1 cellular context compared by ENCODE assay signal in the genomic region with DNA sequence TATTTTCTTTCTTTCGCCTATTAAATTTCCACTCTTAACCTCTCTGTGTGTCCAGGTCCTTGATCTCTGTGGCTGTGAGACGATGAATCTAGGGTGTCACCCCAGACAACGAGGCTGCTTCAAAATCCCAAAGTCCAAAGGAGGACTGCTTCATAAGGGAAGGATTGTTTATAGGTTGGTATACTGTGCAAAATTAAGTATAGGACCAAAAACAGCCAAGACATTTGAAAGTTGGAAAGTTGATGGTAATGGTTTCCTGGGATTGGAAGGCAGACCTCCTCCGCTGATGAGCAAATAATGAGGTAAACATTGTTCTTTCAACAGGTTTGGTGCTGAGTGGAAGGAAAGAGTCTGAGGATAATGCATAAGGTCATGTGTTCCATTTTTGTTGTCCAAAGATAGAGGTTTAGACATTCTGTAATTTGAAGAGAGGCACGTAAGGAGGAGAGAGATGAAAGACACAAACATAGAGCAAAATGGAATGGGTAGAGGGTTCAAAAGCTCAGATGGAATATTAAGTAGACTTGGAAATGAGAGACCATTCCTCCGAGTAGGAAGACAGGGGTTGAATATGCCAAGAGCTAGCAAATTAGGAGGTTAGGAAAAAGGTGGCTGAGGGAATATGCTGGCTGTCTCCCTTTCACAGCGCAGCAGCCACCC.
TF ChIP-seq lines count a peak whose summit lies in the region.

No MANE protein-coding gene starts in this region.

TF ChIP-seq in HepG2, 621 proteins besides CTCF, POLR2A, EP300 and RAD21 (continues in another document):
- TF ChIP-seq PAX8 (CRISPR knock-in tag; IDR thresholded peaks at IDR 0.05; ENCODE audit: borderline replicate concordance) = no peak
- TF ChIP-seq DBP (CRISPR knock-in tag; IDR thresholded peaks at IDR 0.05; ENCODE audit: not compliant biosample characterization) = no peak
- no peak for TF ChIP-seq HDAC1 (CRISPR knock-in tag; IDR thresholded peaks at IDR 0.05)
- TF ChIP-seq, protein P1, sequence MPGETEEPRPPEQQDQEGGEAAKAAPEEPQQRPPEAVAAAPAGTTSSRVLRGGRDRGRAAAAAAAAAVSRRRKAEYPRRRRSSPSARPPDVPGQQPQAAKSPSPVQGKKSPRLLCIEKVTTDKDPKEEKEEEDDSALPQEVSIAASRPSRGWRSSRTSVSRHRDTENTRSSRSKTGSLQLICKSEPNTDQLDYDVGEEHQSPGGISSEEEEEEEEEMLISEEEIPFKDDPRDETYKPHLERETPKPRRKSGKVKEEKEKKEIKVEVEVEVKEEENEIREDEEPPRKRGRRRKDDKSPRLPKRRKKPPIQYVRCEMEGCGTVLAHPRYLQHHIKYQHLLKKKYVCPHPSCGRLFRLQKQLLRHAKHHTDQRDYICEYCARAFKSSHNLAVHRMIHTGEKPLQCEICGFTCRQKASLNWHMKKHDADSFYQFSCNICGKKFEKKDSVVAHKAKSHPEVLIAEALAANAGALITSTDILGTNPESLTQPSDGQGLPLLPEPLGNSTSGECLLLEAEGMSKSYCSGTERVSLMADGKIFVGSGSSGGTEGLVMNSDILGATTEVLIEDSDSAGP (CRISPR knock-in tag; IDR thresholded peaks at IDR 0.05; ENCODE audit: borderline replicate concordance) = no peak
- 0 out of 2 replicates have a peak, but pooled peaks have one; percentile 20 for TF ChIP-seq ZSCAN25 (CRISPR knock-in tag; IDR thresholded peaks at IDR 0.05)
- no peak for TF ChIP-seq TEAD2 (CRISPR knock-in tag; IDR thresholded peaks at IDR 0.05)
- no peak for TF ChIP-seq ZBTB1 (CRISPR knock-in tag; IDR thresholded peaks at IDR 0.05; ENCODE audit: borderline replicate concordance)
- TF ChIP-seq MEF2D (CRISPR knock-in tag; IDR thresholded peaks at IDR 0.05) = 0 out of 2 replicates have a peak, but pooled peaks have one; percentile 20
- no peak for TF ChIP-seq THYN1 (CRISPR knock-in tag; IDR thresholded peaks at IDR 0.05; ENCODE audit: borderline replicate concordance, low read depth)
- TF ChIP-seq PPARG (CRISPR knock-in tag; conservative IDR thresholded peaks at IDR 0.05) = 0 out of 2 replicates have a peak, but pooled peaks have one; percentile 21
- TF ChIP-seq GTF2F1 (IDR thresholded peaks at IDR 0.05; ENCODE audit: low read length) = no peak
- no peak for TF ChIP-seq WIZ (CRISPR knock-in tag; IDR thresholded peaks at IDR 0.05)
- no peak for TF ChIP-seq U2AF2 (IDR thresholded peaks at IDR 0.05; ENCODE audit: low read depth, low read length)
- TF ChIP-seq EZH2 (conservative IDR thresholded peaks at IDR 0.05; ENCODE audit: low read depth, low read length) = no peak
- TF ChIP-seq ZNF251 (CRISPR knock-in tag; IDR thresholded peaks at IDR 0.05) = no peak
- no peak for TF ChIP-seq NFRKB (IDR thresholded peaks at IDR 0.05)
- no peak for TF ChIP-seq SSRP1 (CRISPR knock-in tag; IDR thresholded peaks at IDR 0.05)
- no peak for TF ChIP-seq MXD1 (CRISPR knock-in tag; IDR thresholded peaks at IDR 0.05)
- no peak for TF ChIP-seq ZNF691 (CRISPR knock-in tag; IDR thresholded peaks at IDR 0.05; ENCODE audit: borderline replicate concordance, low read depth)
- no peak for TF ChIP-seq SRSF4 (IDR thresholded peaks at IDR 0.05; ENCODE audit: low read depth, low read length, poor library complexity, severe bottlenecking)
- no peak for TF ChIP-seq ZNF460 (CRISPR knock-in tag; IDR thresholded peaks at IDR 0.05; ENCODE audit: borderline replicate concordance)
- TF ChIP-seq NONO (IDR thresholded peaks at IDR 0.05) = no peak
- no peak for TF ChIP-seq NONO (CRISPR knock-in tag; conservative IDR thresholded peaks at IDR 0.05)
- 0 out of 2 replicates have a peak, but pooled peaks have one; percentile 28 for TF ChIP-seq ZNF292 (CRISPR knock-in tag; IDR thresholded peaks at IDR 0.05; ENCODE audit: borderline replicate concordance, low read depth)
- no peak for TF ChIP-seq ZNF552 (CRISPR knock-in tag; IDR thresholded peaks at IDR 0.05; ENCODE audit: borderline replicate concordance)
- no peak for TF ChIP-seq TBP (CRISPR knock-in tag; IDR thresholded peaks at IDR 0.05)
- TF ChIP-seq TCF7L2 (IDR thresholded peaks at IDR 0.05; ENCODE audit: low read depth, low read length) = no peak
- TF ChIP-seq POGZ (CRISPR knock-in tag; IDR thresholded peaks at IDR 0.05) = no peak
- no peak for TF ChIP-seq CBX2 (IDR thresholded peaks at IDR 0.05; ENCODE audit: low read depth, low read length)
- 0 out of 2 replicates have a peak, but pooled peaks have one; percentile 15 for TF ChIP-seq CBX2 (CRISPR knock-in tag; IDR thresholded peaks at IDR 0.05; ENCODE audit: low read depth)
- TF ChIP-seq ARNTL (CRISPR knock-in tag; IDR thresholded peaks at IDR 0.05) = no peak
- no peak for TF ChIP-seq ZNF746 (CRISPR knock-in tag; IDR thresholded peaks at IDR 0.05)
- TF ChIP-seq, protein P2, sequence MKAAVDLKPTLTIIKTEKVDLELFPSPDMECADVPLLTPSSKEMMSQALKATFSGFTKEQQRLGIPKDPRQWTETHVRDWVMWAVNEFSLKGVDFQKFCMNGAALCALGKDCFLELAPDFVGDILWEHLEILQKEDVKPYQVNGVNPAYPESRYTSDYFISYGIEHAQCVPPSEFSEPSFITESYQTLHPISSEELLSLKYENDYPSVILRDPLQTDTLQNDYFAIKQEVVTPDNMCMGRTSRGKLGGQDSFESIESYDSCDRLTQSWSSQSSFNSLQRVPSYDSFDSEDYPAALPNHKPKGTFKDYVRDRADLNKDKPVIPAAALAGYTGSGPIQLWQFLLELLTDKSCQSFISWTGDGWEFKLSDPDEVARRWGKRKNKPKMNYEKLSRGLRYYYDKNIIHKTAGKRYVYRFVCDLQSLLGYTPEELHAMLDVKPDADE (CRISPR knock-in tag; IDR thresholded peaks at IDR 0.05) = no peak
- TF ChIP-seq ZNF343 (CRISPR knock-in tag; IDR thresholded peaks at IDR 0.05) = no peak
- no peak for TF ChIP-seq PITX1 (CRISPR knock-in tag; IDR thresholded peaks at IDR 0.05)
- TF ChIP-seq ZMYM3 (CRISPR knock-in tag; IDR thresholded peaks at IDR 0.05) = 0 out of 2 replicates have a peak, but pooled peaks have one; percentile 25
- no peak for TF ChIP-seq FOSL1 (CRISPR knock-in tag; IDR thresholded peaks at IDR 0.05; ENCODE audit: borderline replicate concordance)
- TF ChIP-seq, protein P3, sequence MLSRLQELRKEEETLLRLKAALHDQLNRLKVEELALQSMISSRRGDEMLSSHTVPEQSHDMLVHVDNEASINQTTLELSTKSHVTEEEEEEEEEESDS (CRISPR knock-in tag; IDR thresholded peaks at IDR 0.05; ENCODE audit: borderline replicate concordance) = no peak
- no peak for TF ChIP-seq HINFP (CRISPR knock-in tag; IDR thresholded peaks at IDR 0.05; ENCODE audit: low read depth)
- no peak for TF ChIP-seq ZNF724P (CRISPR knock-in tag; IDR thresholded peaks at IDR 0.05; ENCODE audit: borderline replicate concordance)
- peak; percentile 21; the same call in 1 of the 2 replicates for TF ChIP-seq HNF4A (CRISPR knock-in tag; IDR thresholded peaks at IDR 0.05)
- no peak for TF ChIP-seq ZFP41 (CRISPR knock-in tag; IDR thresholded peaks at IDR 0.05; ENCODE audit: borderline replicate concordance)
- TF ChIP-seq ZNF441 (CRISPR knock-in tag; IDR thresholded peaks at IDR 0.05; ENCODE audit: borderline replicate concordance) = 0 out of 2 replicates have a peak, but pooled peaks have one; percentile 38
- TF ChIP-seq ETV6 (CRISPR knock-in tag; conservative IDR thresholded peaks at IDR 0.05) = 0 out of 2 replicates have a peak, but pooled peaks have one; percentile 64
- no peak; the same call in 1 of the 2 replicates for TF ChIP-seq HIC2 (CRISPR knock-in tag; IDR thresholded peaks at IDR 0.05; ENCODE audit: low read depth)
- TF ChIP-seq JUN (CRISPR knock-in tag; IDR thresholded peaks at IDR 0.05) = no peak
- no peak for TF ChIP-seq HOXA5 (CRISPR knock-in tag; IDR thresholded peaks at IDR 0.05)
- no peak for TF ChIP-seq ZBTB34 (CRISPR knock-in tag; IDR thresholded peaks at IDR 0.05)
- no peak for TF ChIP-seq FOXC1 (CRISPR knock-in tag; IDR thresholded peaks at IDR 0.05; ENCODE audit: borderline replicate concordance)
- 0 out of 2 replicates have a peak, but pooled peaks have one; percentile 12 for TF ChIP-seq ZNF615 (CRISPR knock-in tag; IDR thresholded peaks at IDR 0.05; ENCODE audit: borderline replicate concordance)
- TF ChIP-seq ZC3H4 (CRISPR knock-in tag; IDR thresholded peaks at IDR 0.05; ENCODE audit: borderline replicate concordance) = 0 out of 2 replicates have a peak, but pooled peaks have one; percentile 54
- TF ChIP-seq SMARCE1 (IDR thresholded peaks at IDR 0.05; ENCODE audit: borderline replicate concordance) = no peak
- TF ChIP-seq, protein P4, sequence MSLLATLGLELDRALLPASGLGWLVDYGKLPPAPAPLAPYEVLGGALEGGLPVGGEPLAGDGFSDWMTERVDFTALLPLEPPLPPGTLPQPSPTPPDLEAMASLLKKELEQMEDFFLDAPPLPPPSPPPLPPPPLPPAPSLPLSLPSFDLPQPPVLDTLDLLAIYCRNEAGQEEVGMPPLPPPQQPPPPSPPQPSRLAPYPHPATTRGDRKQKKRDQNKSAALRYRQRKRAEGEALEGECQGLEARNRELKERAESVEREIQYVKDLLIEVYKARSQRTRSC (CRISPR knock-in tag; IDR thresholded peaks at IDR 0.05; ENCODE audit: low read depth) = no peak
- no peak for TF ChIP-seq PHF8 (CRISPR knock-in tag; IDR thresholded peaks at IDR 0.05)
- TF ChIP-seq ZFYVE20 (CRISPR knock-in tag; IDR thresholded peaks at IDR 0.05; ENCODE audit: borderline replicate concordance, low read depth) = no peak
- TF ChIP-seq JDP2 (CRISPR knock-in tag; IDR thresholded peaks at IDR 0.05; ENCODE audit: borderline replicate concordance) = no peak
- TF ChIP-seq ZBTB7B (CRISPR knock-in tag; IDR thresholded peaks at IDR 0.05) = no peak
- no peak for TF ChIP-seq CREM (IDR thresholded peaks at IDR 0.05)
- TF ChIP-seq CREM (CRISPR knock-in tag; IDR thresholded peaks at IDR 0.05) = no peak
- TF ChIP-seq, protein P5, sequence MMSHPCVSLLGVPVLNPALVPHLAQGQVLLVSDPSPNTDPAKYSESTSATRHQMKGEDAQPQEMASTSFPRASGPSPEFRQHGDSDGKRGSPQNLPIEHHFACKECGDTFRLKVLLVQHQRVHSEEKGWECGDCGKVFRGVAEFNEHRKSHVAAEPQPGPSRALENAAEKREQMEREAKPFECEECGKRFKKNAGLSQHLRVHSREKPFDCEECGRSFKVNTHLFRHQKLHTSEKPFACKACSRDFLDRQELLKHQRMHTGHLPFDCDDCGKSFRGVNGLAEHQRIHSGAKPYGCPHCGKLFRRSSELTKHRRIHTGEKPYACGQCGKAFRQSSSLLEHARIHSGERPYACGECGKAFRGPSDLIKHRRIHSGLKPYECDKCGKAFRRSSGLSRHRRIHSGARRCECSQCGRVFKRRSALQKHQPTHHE (CRISPR knock-in tag; IDR thresholded peaks at IDR 0.05; ENCODE audit: borderline replicate concordance) = no peak
- peak; percentile 64; the same call in 1 of the 2 replicates for TF ChIP-seq ZNF558 (CRISPR knock-in tag; IDR thresholded peaks at IDR 0.05; ENCODE audit: borderline replicate concordance)
- no peak for TF ChIP-seq ZNF883 (CRISPR knock-in tag; IDR thresholded peaks at IDR 0.05; ENCODE audit: not compliant biosample characterization)
- no peak for TF ChIP-seq ZNF850 (CRISPR knock-in tag; conservative IDR thresholded peaks at IDR 0.05)
- TF ChIP-seq NPAS2 (CRISPR knock-in tag; IDR thresholded peaks at IDR 0.05; ENCODE audit: borderline replicate concordance) = no peak
